Comparison of ENCODE assay signal across 15 cellular contexts in the genomic region with DNA sequence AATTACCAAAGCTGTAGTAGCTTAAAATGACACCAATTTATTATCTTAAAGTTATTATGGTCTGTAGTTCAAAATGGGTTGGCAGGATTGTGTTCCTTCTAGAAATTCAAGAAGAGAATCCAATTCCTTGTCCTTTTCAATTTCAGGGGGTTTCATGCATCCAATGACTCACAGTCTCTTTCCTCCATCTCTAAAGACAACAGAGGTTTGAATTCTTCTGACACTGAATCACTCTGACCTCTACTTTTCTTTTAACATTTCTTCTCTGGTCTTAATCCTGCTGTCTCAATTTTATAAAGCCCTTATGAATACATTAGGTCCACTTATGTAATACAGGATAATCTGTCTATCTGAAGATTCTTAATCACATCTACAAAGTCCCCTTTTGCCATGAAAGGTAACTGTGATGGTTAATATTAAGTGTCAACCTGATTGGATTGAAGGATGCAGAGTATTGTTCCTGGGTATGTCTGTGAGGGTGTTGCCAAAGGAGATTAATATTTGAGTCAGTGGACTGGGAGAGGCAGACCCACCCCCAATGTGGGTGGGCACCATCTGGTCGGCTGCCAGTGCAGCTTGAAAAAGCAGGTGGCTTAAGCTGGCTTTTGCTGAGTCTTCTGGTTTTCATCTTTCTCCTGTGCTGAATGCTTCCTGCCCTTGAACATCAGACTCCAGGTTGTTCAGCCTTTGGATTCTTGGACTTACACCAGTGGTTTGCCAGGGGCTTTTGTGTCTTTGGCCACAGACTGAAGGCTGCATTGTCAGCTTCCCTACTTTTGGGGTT.
A peak's percentile ranks its signal among the peaks of the same experiment; 100 is the strongest.
DNase-seq lines count a peak whose midpoint lies in the region; ATAC-seq, FAIRE-seq and TF ChIP-seq lines count a peak whose summit lies in the region.
"Had no signal": no experiment of that assay in that cellular context is flagged by ENCODE, and none has a peak within 500 bp of the region (broad histone marks: within the 10 kb centered on the region; RNA-seq: fewer than 3 reads in every experiment).

No MANE protein-coding gene starts in this region.

- TF ChIP-seq CTCF in epithelial cell of proximal tubule (conservative IDR thresholded peaks at IDR 0.05; ENCODE audit: low read depth, low read length) (no peak), retinal pigment epithelial cell (conservative IDR thresholded peaks at IDR 0.05; ENCODE audit: low read depth, low read length) (no peak)

- no peaks in the 10 kb centered on the region for H3K4me1 ChIP-seq in small intestine (ENCODE audit: control insufficient read depth in 2 of 2, insufficient read depth in 1 of 2, low read depth in 1 of 2, low read length in 1 of 2)
- H3K4me1 ChIP-seq: BLaER1 had no signal

- no peaks in the 10 kb centered on the region for H3K36me3 ChIP-seq in small intestine (ENCODE audit: control insufficient read depth in 2 of 2, insufficient read depth in 2 of 2, low read length in 2 of 2)
- H3K36me3 ChIP-seq: BLaER1 had no signal

- H3K4me3 ChIP-seq in epithelial cell of proximal tubule (ENCODE audit: low read depth, low read length) (no peak overlapping the region), retinal pigment epithelial cell (ENCODE audit: low read length) (no peak overlapping the region), small intestine (ENCODE audit: low read depth in 1 of 2, low read length in 2 of 2) (no peak overlapping the region)
- H3K4me3 ChIP-seq: BLaER1 had no signal

- ATAC-seq in HG03139 (IDR thresholded peaks at IDR 0.05; ENCODE audit: unreplicated experiment) = no peak
- ATAC-seq: Panc1 had no signal

- DNase-seq in RCC 7860 (ENCODE audit: low spot score) (peak; percentile 29), epithelial cell of proximal tubule (ENCODE audit: low read depth) (peak; percentile 30), retinal pigment epithelial cell (ENCODE audit: low read depth) (peak; percentile 42), small intestine (no peak), GM19239 (ENCODE audit: insufficient read length, low spot score) (no peak)
- DNase-seq in stimulated activated CD4-positive, alpha-beta T cell treated with anti-CD3 and anti-CD28 coated beads, Interleukin-4, amount 100 ng/mL, for 4 hours = no peak
- DNase-seq: activated CD4-positive, alpha-beta memory T cell treated with anti-CD3 and anti-CD28 coated beads for 36 hours; cerebellar nuclear complex; GDM1; NCI-H1048 had no signal

- no peaks in the 10 kb centered on the region for H3K9me3 ChIP-seq in small intestine (ENCODE audit: control insufficient read depth, low read depth)
- H3K9me3 ChIP-seq: BLaER1 had no signal

- peak; percentile 96 for FAIRE-seq in G401.6 (lab: Jason Lieb, UNC)
- peak; percentile 20 for FAIRE-seq in RCC 7860 (lab: Jason Lieb, UNC)
- no peak for FAIRE-seq in small intestine (lab: Jason Lieb, UNC)
- FAIRE-seq in GM19239 (lab: Jason Lieb, UNC) = no peak
- FAIRE-seq: islet of Langerhans had no signal

- H3K27ac ChIP-seq in small intestine (ENCODE audit: low read depth in 1 of 2, low read length in 1 of 2) = no peak overlapping the region
- H3K27ac ChIP-seq: BLaER1 had no signal

- 17 to 30% (median 29%) methylated on average over 1 of the region's 1 CpG for WGBS in small intestine, 3 donors

- H3K27me3 ChIP-seq in small intestine (ENCODE audit: control insufficient read depth in 2 of 2, insufficient read depth in 2 of 2, low read length in 2 of 2) = no peaks in the 10 kb centered on the region
- H3K27me3 ChIP-seq: BLaER1 had no signal

Comparison
In these comparisons a context has a peak if more than half of its experiments do, and no peak if none do; other contexts are left out.
1. DNase-seq: peak in RCC 7860 (single experiment), epithelial cell of proximal tubule (single experiment) and retinal pigment epithelial cell (single experiment); none in small intestine (single experiment), stimulated activated CD4-positive, alpha-beta T cell treated with anti-CD3 and anti-CD28 coated beads, Interleukin-4, amount 100 ng/mL, for 4 hours (0 of 2) and GM19239 (single experiment).